In genomic region chr3:185998136-185998535, GRCh38 we compare ENCODE assay signal across 23 cellular contexts.
"Had no signal": no experiment of that assay in that cellular context is flagged by ENCODE, and none has a peak within 500 bp of the region (broad histone marks: within the 10 kb centered on the region; RNA-seq: fewer than 3 reads in every experiment).

No MANE protein-coding gene starts in this region.

- H3K4me3 ChIP-seq: body of pancreas, cardiac muscle cell, heart right ventricle, ovary, psoas muscle, right atrium auricular region, stomach, suprapubic skin, transverse colon had no signal

- FAIRE-seq: urothelium cell line had no signal

- H3K27me3 ChIP-seq: body of pancreas, ovary, right atrium auricular region, stomach, suprapubic skin had no signal

- H3K27ac ChIP-seq: body of pancreas, cardiac muscle cell, heart right ventricle, neutrophil, ovary, psoas muscle, right atrium auricular region, stomach, suprapubic skin, transverse colon had no signal

- H3K9me3 ChIP-seq: body of pancreas, heart right ventricle, neutrophil, ovary, psoas muscle, right atrium auricular region, stomach, suprapubic skin, transverse colon had no signal

- H3K36me3 ChIP-seq: cardiac muscle cell, heart right ventricle, neutrophil, ovary, right atrium auricular region, stomach, suprapubic skin, transverse colon had no signal

- H3K4me1 ChIP-seq: psoas muscle, right atrium auricular region, suprapubic skin, transverse colon had no signal

- DNase-seq: activated CD4-positive, alpha-beta T cell treated with anti-CD3 and anti-CD28 coated beads for 1 hour; activated CD4-positive, alpha-beta T cell treated with anti-CD3 and anti-CD28 coated beads, Interleukin-2, amount 50 U/mL, for 1 hour; activated CD8-positive, alpha-beta T cell treated with anti-CD3 and anti-CD28 coated beads, Interleukin-2, amount 10 ng/mL, durations not matched to agents 7 days and 5 days; activated gamma-delta T cell; activated naive CD4-positive, alpha-beta T cell treated with anti-CD3 and anti-CD28 coated beads, Interleukin-2, amount 50 U/mL, for 16 hours; anterior cingulate cortex; body of pancreas; cortex of kidney; endodermal cell; heart right ventricle; islet precursor cell; left colon; ovary; psoas muscle; stimulated activated CD4-positive, alpha-beta T cell treated with anti-CD3 and anti-CD28 coated beads, Interleukin-12 subunit alpha, Interleukin-12 subunit beta, amount 100 ng/mL, for 4 hours; stimulated activated CD4-positive, alpha-beta T cell treated with anti-CD3 and anti-CD28 coated beads, Interleukin-4, amount 100 ng/mL, for 4 hours; stomach; transverse colon had no signal
